Comparison of ENCODE assay signal across 8 cellular contexts in the genomic region with DNA sequence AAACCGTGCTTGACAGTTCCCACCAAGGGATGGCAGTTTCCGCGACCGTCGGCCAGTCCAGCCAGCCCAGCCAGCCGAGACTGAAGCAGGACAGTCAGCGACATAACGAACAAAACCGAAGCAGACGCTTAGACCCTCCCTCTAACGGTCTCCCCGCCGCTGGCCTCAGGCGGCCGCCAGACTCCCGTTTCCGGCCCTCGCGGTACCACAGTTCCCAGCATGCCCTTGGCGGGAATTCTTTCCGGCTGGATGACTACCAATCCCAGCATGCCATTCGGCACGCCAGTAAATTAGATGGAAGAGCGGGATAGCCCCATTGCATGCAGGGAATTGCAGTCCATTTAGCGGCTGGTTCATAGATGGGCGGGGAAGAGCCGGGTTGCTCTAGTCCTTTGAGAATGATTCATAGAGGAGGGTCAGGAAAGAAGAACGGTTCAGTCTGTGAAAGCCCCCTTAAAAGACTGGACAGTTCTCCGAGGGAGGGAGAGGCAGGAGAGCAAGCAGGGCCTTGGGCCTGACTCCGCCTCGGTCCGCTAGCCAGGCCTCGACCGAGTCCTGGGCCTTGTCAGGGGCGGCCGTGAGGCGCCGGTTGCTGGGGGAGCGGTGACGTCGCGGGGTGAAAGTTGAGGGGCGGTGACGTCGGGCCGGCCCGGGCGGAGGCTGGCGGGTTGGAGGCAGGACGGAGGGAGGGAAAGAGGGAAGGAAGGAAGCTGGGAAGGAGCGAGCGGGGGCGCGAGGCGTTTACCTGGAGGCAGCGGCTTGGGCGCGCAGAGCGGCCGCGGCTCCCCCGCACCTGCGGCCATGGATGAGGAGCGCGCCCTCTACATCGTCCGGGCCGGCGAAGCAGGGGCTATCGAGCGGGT. TPM values are rescaled to one million over a fixed set of nuclear protein-coding genes. Genes with fewer than 3 reads are reported as not detected.
DNase-seq lines count a peak whose midpoint lies in the region; ATAC-seq and TF ChIP-seq lines count a peak whose summit lies in the region.

A gene with protein sequence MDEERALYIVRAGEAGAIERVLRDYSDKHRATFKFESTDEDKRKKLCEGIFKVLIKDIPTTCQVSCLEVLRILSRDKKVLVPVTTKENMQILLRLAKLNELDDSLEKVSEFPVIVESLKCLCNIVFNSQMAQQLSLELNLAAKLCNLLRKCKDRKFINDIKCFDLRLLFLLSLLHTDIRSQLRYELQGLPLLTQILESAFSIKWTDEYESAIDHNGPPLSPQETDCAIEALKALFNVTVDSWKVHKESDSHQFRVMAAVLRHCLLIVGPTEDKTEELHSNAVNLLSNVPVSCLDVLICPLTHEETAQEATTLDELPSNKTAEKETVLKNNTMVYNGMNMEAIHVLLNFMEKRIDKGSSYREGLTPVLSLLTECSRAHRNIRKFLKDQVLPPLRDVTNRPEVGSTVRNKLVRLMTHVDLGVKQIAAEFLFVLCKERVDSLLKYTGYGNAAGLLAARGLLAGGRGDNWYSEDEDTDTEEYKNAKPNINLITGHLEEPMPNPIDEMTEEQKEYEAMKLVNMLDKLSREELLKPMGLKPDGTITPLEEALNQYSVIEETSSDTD (plus strand): TSS at position 738 of the 863 bp plus-strand sequence. CDS start 64 bp downstream, at position 802.

- H3K4me1 ChIP-seq in right atrium auricular region (peaks cover 0 to 26% of the 10 kb centered on the region in 2 donors), uterus (no peaks in the 10 kb centered on the region)

- peak; percentile 23 to 65 for TF ChIP-seq POLR2A in uterus (IDR thresholded peaks at IDR 0.05)

- intact Hi-C loops in uterus (cut with DNase I; ENCODE audit: low total_unique reads): no loop called here

- H3K4me3 ChIP-seq in right atrium auricular region (peak within 1 kb of the TSS; percentile 72 to 86), uterus (peak within 1 kb of the TSS; percentile 79 to 89)

- no peaks in the 10 kb centered on the region for H3K9me3 ChIP-seq in right atrium auricular region
- no peaks in the 10 kb centered on the region for H3K9me3 ChIP-seq in uterus

- DNase-seq in GM13976 (ENCODE audit: low spot score) (peak; percentile 90), NCI-H1694 (lab: John Stamatoyannopoulos, UW) (peak; percentile 95), T-helper 2 cell (peak; percentile 44 to 93 (median 65)), anterior cingulate cortex (lab: John Stamatoyannopoulos, UW) (peak; percentile 80 to 100 (median 97)), right atrium auricular region (ENCODE audit: low spot score) (peak; percentile 98), pulmonary artery endothelial cell (ENCODE audit: low read depth, low spot score) (peak; percentile 97), uterus (peak; percentile 97)

- no peaks in the 10 kb centered on the region for H3K36me3 ChIP-seq in right atrium auricular region
- no peaks in the 10 kb centered on the region for H3K36me3 ChIP-seq in uterus

- H3K27me3 ChIP-seq in right atrium auricular region (no peaks in the 10 kb centered on the region), uterus (no peaks in the 10 kb centered on the region)

- in situ Hi-C loops in GM13976 (cut with MboI; ENCODE audit: low sequenced_read_pairs, unreplicated experiment): no loop called here

- H3K27ac ChIP-seq in right atrium auricular region (peak within 1 kb of the TSS; percentile 95), uterus (peak within 1 kb of the TSS; percentile 93 to 99)

- TF ChIP-seq CTCF in GM13976 (IDR thresholded peaks at IDR 0.05; ENCODE audit: borderline replicate concordance, control extremely low read depth, extremely low read depth, insufficient read depth, missing control alignments) (no peak), right atrium auricular region (IDR thresholded peaks at IDR 0.05) (peak in 1 of 2 donors; percentile 22), uterus (IDR thresholded peaks at IDR 0.05) (peak in 2 of 4 experiments; percentile 13 to 40)

- peak; percentile 86 for ATAC-seq in HG02870 (IDR thresholded peaks at IDR 0.05; ENCODE audit: unreplicated experiment)

RNA-seq across cellular contexts. Expression of the gene that starts here (rescaled TPM):
- total RNA-seq in right atrium auricular region (10 to 100 TPM; 14.9 to 19.0 TPM), pulmonary artery endothelial cell (7.9 and 16.3 TPM in 2 replicates), uterus (10 to 100 TPM; 23.1 to 49.7 (median 34.0) TPM)

Comparison
In these comparisons a context has a peak if more than half of its experiments do, and no peak if none do; other contexts are left out.
1. Peak in every context shown above with its lines: DNase-seq, ATAC-seq, H3K4me3 ChIP-seq and H3K27ac ChIP-seq.